ENCODE assay signal across 1 cellular context in the genomic region with DNA sequence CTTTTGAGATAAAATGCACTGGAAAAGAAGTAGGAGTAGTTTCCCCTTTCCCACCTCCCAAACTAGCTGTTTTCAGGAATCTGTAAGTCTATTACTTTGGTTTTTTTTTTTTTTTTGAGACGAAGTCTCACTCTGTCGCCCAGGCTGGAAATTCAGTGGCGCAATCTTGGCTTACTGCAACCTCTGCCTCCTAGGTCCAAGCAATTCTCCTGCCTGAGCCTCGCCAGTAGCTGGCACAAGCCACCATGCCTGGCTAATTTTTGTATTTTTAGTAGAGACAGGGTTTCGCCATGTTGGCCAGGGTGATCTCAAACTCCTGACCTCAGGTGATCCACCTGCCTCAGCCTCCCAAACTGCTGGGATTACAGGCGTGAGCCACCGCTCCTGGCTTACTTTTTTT. TPM values are rescaled to one million over a fixed set of nuclear protein-coding genes. Genes with fewer than 3 reads are reported as not detected.
"Had no signal": no experiment of that assay in that cellular context is flagged by ENCODE, and none has a peak within 500 bp of the region (broad histone marks: within the 10 kb centered on the region; RNA-seq: fewer than 3 reads in every experiment).

No MANE protein-coding gene starts in this region.

RNA-seq across cellular contexts. Expression of gene FAXDC2, which starts 55.2 kb away (rescaled TPM):
- total RNA-seq: natural killer cell treated with Interleukin-12 subunit alpha and Interleukin-12 subunit beta and Interleukin-15 and Interleukin-18, amount 100 ng/mL, for 72 hours had no signal
